8 cellular contexts compared by ENCODE assay signal in the genomic region with DNA sequence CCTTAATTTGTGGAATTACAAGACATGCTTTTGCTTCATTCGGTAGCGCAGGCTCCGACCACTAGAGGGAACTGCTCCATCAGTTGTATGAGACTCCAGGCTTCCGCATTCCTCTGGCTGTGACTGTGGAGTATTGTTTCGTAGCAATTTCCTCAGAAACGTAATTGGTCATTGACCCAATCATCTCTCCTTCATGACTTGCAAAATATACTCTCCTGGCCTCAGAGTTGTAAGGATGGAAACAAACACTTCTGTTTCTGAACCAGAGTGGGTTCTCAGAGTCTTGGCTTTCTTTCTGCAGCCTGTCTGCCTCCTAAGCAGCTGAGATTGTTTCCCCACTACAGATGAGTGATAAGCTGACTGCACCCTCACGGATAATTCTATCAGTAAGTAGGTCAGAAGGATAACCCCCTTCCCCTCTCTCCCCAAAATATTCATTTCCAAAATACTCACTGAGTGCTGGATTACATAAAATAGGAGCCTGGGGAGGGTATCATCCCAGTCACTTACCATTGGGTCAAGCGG.
A peak's percentile ranks its signal among the peaks of the same experiment; 100 is the strongest.
DNase-seq lines count a peak whose midpoint lies in the region; ATAC-seq and TF ChIP-seq lines count a peak whose summit lies in the region.

No MANE protein-coding gene starts in this region.

- DNase-seq in NCI-H1436 (lab: John Stamatoyannopoulos, UW) (peak; percentile 72), NCI-H1436 treated with DMSO at 0.1 percent for 48 hours (lab: John Stamatoyannopoulos, UW) (no peak), NCI-H1048 (lab: John Stamatoyannopoulos, UW) (peak; percentile 66), astrocyte of the hippocampus (ENCODE audit: low read depth, low spot score) (peak; percentile 96), hippocampal formation (lab: John Stamatoyannopoulos, UW) (peak; percentile 72 to 93), retina (peak; percentile 82)

- ATAC-seq in HG02678 (IDR thresholded peaks at IDR 0.05; ENCODE audit: unreplicated experiment): peak; percentile 92
- ATAC-seq in SK-N-SH treated with all-trans-retinoic acid at 6 μM for 48 hours: peak; percentile 99

TF ChIP-seq in SK-N-SH treated with all-trans-retinoic acid at 6 μM for 48 hours, 23 proteins besides CTCF, POLR2A, EP300 and RAD21:
- TF ChIP-seq ARNTL (CRISPR knock-in tag; IDR thresholded peaks at IDR 0.05; ENCODE audit: borderline replicate concordance, low read depth) (no peak), CSDC2 (CRISPR knock-in tag; IDR thresholded peaks at IDR 0.05) (no peak), ZNF70 (CRISPR knock-in tag; IDR thresholded peaks at IDR 0.05) (no peak), ZC3H10 (CRISPR knock-in tag; IDR thresholded peaks at IDR 0.05) (no peak)
- TF ChIP-seq, protein P1, sequence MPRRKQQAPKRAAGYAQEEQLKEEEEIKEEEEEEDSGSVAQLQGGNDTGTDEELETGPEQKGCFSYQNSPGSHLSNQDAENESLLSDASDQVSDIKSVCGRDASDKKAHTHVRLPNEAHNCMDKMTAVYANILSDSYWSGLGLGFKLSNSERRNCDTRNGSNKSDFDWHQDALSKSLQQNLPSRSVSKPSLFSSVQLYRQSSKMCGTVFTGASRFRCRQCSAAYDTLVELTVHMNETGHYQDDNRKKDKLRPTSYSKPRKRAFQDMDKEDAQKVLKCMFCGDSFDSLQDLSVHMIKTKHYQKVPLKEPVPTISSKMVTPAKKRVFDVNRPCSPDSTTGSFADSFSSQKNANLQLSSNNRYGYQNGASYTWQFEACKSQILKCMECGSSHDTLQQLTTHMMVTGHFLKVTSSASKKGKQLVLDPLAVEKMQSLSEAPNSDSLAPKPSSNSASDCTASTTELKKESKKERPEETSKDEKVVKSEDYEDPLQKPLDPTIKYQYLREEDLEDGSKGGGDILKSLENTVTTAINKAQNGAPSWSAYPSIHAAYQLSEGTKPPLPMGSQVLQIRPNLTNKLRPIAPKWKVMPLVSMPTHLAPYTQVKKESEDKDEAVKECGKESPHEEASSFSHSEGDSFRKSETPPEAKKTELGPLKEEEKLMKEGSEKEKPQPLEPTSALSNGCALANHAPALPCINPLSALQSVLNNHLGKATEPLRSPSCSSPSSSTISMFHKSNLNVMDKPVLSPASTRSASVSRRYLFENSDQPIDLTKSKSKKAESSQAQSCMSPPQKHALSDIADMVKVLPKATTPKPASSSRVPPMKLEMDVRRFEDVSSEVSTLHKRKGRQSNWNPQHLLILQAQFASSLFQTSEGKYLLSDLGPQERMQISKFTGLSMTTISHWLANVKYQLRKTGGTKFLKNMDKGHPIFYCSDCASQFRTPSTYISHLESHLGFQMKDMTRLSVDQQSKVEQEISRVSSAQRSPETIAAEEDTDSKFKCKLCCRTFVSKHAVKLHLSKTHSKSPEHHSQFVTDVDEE (CRISPR knock-in tag; IDR thresholded peaks at IDR 0.05): no peak
- TF ChIP-seq, protein P2, sequence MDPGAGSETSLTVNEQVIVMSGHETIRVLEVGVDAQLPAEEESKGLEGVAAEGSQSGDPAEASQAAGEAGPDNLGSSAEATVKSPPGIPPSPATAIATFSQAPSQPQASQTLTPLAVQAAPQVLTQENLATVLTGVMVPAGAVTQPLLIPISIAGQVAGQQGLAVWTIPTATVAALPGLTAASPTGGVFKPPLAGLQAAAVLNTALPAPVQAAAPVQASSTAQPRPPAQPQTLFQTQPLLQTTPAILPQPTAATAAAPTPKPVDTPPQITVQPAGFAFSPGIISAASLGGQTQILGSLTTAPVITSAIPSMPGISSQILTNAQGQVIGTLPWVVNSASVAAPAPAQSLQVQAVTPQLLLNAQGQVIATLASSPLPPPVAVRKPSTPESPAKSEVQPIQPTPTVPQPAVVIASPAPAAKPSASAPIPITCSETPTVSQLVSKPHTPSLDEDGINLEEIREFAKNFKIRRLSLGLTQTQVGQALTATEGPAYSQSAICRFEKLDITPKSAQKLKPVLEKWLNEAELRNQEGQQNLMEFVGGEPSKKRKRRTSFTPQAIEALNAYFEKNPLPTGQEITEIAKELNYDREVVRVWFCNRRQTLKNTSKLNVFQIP (CRISPR knock-in tag; IDR thresholded peaks at IDR 0.05; ENCODE audit: borderline replicate concordance, low read depth): no peak
